ENCODE assay signal across 1 cellular context in the genomic region with DNA sequence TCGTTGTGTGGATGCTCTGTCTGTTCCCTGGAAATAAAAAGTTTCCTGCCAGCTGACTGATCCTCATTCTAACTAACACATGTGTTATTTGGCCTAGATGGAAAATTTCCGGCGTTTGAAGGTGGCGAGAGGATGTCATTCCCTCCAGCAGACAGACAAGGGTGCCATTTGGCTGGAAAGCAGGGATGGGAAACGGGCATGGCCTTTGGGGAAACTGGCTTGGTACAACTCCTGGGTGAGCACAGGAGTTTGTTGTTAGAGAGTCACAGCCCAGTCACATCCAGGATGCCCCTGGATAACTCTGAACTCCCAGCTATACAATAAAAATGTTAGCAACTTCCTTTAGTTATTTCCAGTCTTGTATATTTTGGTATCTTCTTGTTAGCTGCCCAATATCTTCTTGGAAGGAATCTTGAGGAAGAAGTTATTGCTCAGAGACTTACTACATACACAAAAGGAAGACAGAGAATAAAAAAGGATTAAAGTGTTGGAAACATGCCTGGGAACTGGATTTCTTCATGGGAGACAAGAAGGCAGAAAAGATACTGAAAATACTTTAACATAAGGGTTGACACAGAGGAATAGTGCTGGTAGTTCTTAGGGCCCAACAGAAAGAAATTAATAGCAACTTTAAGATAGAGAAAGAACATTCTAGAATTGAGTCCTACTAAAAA.
TF ChIP-seq lines count a peak whose summit lies in the region.

No MANE protein-coding gene starts in this region.

TF ChIP-seq in HepG2, 621 proteins besides CTCF, POLR2A, EP300 and RAD21:
- TF ChIP-seq MED13 (CRISPR knock-in tag; IDR thresholded peaks at IDR 0.05) (no peak), IRX3 (CRISPR knock-in tag; IDR thresholded peaks at IDR 0.05; ENCODE audit: borderline replicate concordance, low read depth) (no peak), ZNF580 (CRISPR knock-in tag; IDR thresholded peaks at IDR 0.05; ENCODE audit: borderline replicate concordance, low read depth) (no peak), ISX (CRISPR knock-in tag; conservative IDR thresholded peaks at IDR 0.05) (no peak), ZNF207 (IDR thresholded peaks at IDR 0.05; ENCODE audit: borderline replicate concordance) (no peak), HMG20A (CRISPR knock-in tag; IDR thresholded peaks at IDR 0.05; ENCODE audit: borderline replicate concordance) (no peak), MLLT10 (CRISPR knock-in tag; IDR thresholded peaks at IDR 0.05) (no peak), TGIF2 (CRISPR knock-in tag; IDR thresholded peaks at IDR 0.05) (no peak), KDM3A (CRISPR knock-in tag; IDR thresholded peaks at IDR 0.05; ENCODE audit: low read depth) (no peak), ZBTB3 (CRISPR knock-in tag; IDR thresholded peaks at IDR 0.05; ENCODE audit: borderline replicate concordance, low read depth) (no peak), HNF1A (IDR thresholded peaks at IDR 0.05; ENCODE audit: low read depth) (no peak), HNF1A (CRISPR knock-in tag; IDR thresholded peaks at IDR 0.05; ENCODE audit: borderline replicate concordance) (no peak), RFX3 (CRISPR knock-in tag; IDR thresholded peaks at IDR 0.05) (no peak), ZNF740 (CRISPR knock-in tag; IDR thresholded peaks at IDR 0.05) (no peak)
- TF ChIP-seq, protein P1, sequence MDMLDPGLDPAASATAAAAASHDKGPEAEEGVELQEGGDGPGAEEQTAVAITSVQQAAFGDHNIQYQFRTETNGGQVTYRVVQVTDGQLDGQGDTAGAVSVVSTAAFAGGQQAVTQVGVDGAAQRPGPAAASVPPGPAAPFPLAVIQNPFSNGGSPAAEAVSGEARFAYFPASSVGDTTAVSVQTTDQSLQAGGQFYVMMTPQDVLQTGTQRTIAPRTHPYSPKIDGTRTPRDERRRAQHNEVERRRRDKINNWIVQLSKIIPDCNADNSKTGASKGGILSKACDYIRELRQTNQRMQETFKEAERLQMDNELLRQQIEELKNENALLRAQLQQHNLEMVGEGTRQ (IDR thresholded peaks at IDR 0.05; ENCODE audit: low read depth, low read length) = no peak
- TF ChIP-seq, protein P1 (CRISPR knock-in tag; IDR thresholded peaks at IDR 0.05; ENCODE audit: borderline replicate concordance) = no peak
